ENCODE assay signal across 19 cellular contexts in the genomic region with DNA sequence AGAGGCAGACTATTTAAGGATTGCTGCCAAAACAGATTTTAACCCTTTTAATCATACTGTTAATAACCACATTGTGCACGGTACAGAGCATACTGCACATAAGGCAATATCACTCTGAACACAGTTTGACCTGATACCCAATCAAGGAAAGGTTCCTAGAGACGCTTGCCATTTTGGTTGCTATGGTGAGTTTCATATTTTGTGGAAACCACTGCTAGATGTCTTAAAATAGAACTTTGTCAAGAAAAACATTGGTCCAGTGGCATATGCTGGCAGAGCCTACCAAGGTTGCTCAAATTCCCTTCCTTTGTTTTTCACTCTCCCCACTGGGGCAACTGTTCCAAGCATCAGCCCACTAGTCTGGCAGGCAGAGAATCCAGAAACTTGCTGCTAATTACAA.
DNase-seq lines count a peak whose midpoint lies in the region; ATAC-seq and TF ChIP-seq lines count a peak whose summit lies in the region.
"Had no signal": no experiment of that assay in that cellular context is flagged by ENCODE, and none has a peak within 500 bp of the region (broad histone marks: within the 10 kb centered on the region; RNA-seq: fewer than 3 reads in every experiment).

No MANE protein-coding gene starts in this region.

- H3K4me1 ChIP-seq in esophagus muscularis mucosa, result no peaks in the 10 kb centered on the region
- H3K4me1 ChIP-seq: prostate gland, vagina had no signal

- H3K27me3 ChIP-seq in esophagus muscularis mucosa, result peaks cover 0 to 6% (median 0%) of the 10 kb centered on the region in 4 donors
- H3K27me3 ChIP-seq: dorsolateral prefrontal cortex, vagina had no signal

- no peaks in the 10 kb centered on the region for H3K9me3 ChIP-seq in esophagus muscularis mucosa
- H3K9me3 ChIP-seq: prostate gland, vagina had no signal

- TF ChIP-seq CTCF in esophagus muscularis mucosa (IDR thresholded peaks at IDR 0.05), result no peak

- no peak for TF ChIP-seq POLR2A in esophagus muscularis mucosa (IDR thresholded peaks at IDR 0.05; ENCODE audit: low read depth)

- no peaks in the 10 kb centered on the region for H3K36me3 ChIP-seq in esophagus muscularis mucosa
- H3K36me3 ChIP-seq: prostate gland, vagina, WERI-Rb-1 had no signal

- intact Hi-C loops in esophagus muscularis mucosa (cut with DNase I), result no loop called here

- no peak overlapping the region for H3K27ac ChIP-seq in esophagus muscularis mucosa (replicated peaks in 1 of 4)
- H3K27ac ChIP-seq: prostate gland, vagina, WERI-Rb-1 had no signal

- 72% methylated on average over 2 of the region's 2 CpGs for WGBS in esophagus muscularis mucosa

- TF ChIP-seq EP300 in esophagus muscularis mucosa (IDR thresholded peaks at IDR 0.05), result no peak

- DNase-seq in DMS 273 treated with DMSO at 0.1 percent for 48 hours (lab: John Stamatoyannopoulos, UW) (peak; percentile 97), NCI-H2081 treated with DMSO at 0.1 percent for 48 hours (lab: John Stamatoyannopoulos, UW) (peak; percentile 79), amniotic epithelial cell (ENCODE audit: low read depth) (peak; percentile 23), myocyte (ENCODE audit: low read depth) (peak; percentile 66), esophagus muscularis mucosa (ENCODE audit: extremely low spot score) (no peak), kidney tubule cell (ENCODE audit: low spot score) (no peak)
- DNase-seq in stimulated activated naive CD4-positive, alpha-beta T cell treated with Interleukin-2 at 50 U/mL for 16 hours (lab: John Stamatoyannopoulos, UW), result no peak
- DNase-seq: activated CD4-positive, alpha-beta T cell treated with anti-CD3 and anti-CD28 coated beads, Interleukin-2, amount 10 ng/mL, durations not matched to agents 7 days and 5 days; activated CD8-positive, alpha-beta memory T cell treated with anti-CD3 and anti-CD28 coated beads, Interleukin-2, amount 50 U/mL, for 48 hours; activated naive CD8-positive, alpha-beta T cell treated with anti-CD3 and anti-CD28 coated beads for 36 hours; dorsolateral prefrontal cortex; H7; hippocampal formation; NCI-H1436; NCI-H510A treated with DMSO at 0.1 percent for 48 hours; WERI-Rb-1 had no signal

- ATAC-seq in GM18907 (IDR thresholded peaks at IDR 0.05; ENCODE audit: unreplicated experiment), result no peak

- no peak overlapping the region for H3K4me3 ChIP-seq in esophagus muscularis mucosa
- H3K4me3 ChIP-seq: dorsolateral prefrontal cortex, prostate gland, vagina had no signal

Comparison
In these comparisons a context has a peak if more than half of its experiments do, and no peak if none do; other contexts are left out.
1. DNase-seq: peak in DMS 273 treated with DMSO at 0.1 percent for 48 hours (single experiment), NCI-H2081 treated with DMSO at 0.1 percent for 48 hours (single experiment), amniotic epithelial cell (single experiment) and myocyte (single experiment); none in stimulated activated naive CD4-positive, alpha-beta T cell treated with Interleukin-2 at 50 U/mL for 16 hours (single experiment), esophagus muscularis mucosa (single experiment) and kidney tubule cell (single experiment).